ENCODE assay signal across 14 cellular contexts in the genomic region with DNA sequence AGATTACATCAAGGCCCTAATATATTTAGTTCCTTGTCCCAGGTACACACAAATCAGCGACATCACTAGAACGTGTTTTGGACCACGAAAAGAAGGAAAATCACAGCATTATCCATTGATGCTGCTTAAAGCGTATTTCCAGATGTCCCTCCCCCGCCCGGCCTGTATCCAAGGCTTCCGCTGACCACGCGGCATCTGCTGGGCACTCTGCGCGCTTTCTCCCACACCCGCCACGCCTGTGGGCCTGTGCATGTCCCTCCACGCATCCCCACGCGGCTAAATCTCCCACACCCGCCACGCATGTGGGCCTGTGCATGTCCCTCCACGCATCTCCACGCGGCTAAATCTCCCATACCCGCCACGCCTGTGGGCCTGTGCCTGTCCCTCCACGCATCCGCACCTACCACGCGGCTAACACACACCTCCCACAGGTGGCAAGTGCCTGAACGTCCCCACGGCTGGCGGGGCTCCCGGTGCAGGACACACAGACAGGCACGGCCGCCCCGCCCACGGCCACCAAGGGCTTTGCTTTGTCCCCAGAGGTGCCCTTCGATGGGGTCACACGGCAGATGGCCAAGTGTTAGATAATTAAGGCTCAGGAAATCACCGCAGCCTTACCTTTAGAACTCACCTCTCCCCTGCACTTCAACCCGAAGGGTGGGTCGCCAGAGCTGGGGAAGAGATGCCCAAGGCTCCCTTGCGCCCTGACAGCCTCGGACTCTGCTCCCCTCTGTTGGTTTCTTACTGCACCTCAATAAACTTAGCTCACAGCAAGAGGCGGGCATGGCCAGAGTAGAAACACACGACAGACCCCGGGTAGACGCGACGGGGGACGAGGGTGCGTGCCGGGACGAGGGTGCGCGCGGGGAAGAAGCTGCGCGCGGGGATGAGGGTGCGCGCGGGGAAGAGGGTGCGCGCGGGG.
"Had no signal": no experiment of that assay in that cellular context is flagged by ENCODE, and none has a peak within 500 bp of the region (broad histone marks: within the 10 kb centered on the region; RNA-seq: fewer than 3 reads in every experiment).

No MANE protein-coding gene starts in this region.

- H3K4me3 ChIP-seq: left ventricle myocardium inferior, pancreas had no signal

- ATAC-seq: activated CD4-positive, alpha-beta T cell treated with anti-CD3 and anti-CD28 coated beads for 36 hours; activated naive CD4-positive, alpha-beta T cell treated with anti-CD3 and anti-CD28 coated beads, Interleukin-2, amount 50 U/mL, for 72 hours; esophagus mucosa; pancreas had no signal

- DNase-seq: activated CD4-positive, alpha-beta memory T cell treated with anti-CD3 and anti-CD28 coated beads, Interleukin-2, amount 10 ng/mL, durations not matched to agents 7 days and 5 days; activated CD4-positive, alpha-beta T cell treated with anti-CD3 and anti-CD28 coated beads for 36 hours; activated gamma-delta T cell; activated T-cell treated with anti-CD3 and anti-CD28 coated beads, Interleukin-2, amount 50 U/mL, for 24 hours; hippocampal formation; left ventricle myocardium inferior; SK-N-SH; stimulated activated CD4-positive, alpha-beta T cell treated with anti-CD3 and anti-CD28 coated beads, Interleukin-15, amount 100 ng/mL, for 24 hours; stimulated activated CD4-positive, alpha-beta T cell treated with anti-CD3 and anti-CD28 coated beads, Interleukin-4, amount 100 ng/mL, for 1 hour; stimulated activated naive CD4-positive, alpha-beta T cell treated with Interleukin-2 at 50 U/mL for 16 hours had no signal

- H3K9me3 ChIP-seq: pancreas, SK-N-SH had no signal

- H3K27ac ChIP-seq: left ventricle myocardium inferior, pancreas, VCaP had no signal

- H3K4me1 ChIP-seq: pancreas had no signal

- H3K27me3 ChIP-seq: pancreas had no signal

- H3K36me3 ChIP-seq: pancreas had no signal
